11 cellular contexts compared by ENCODE assay signal in genomic region chr6:33786736-33787135, GRCh38. TPM values are rescaled to one million over a fixed set of nuclear protein-coding genes. Genes with fewer than 3 reads are reported as not detected.
DNase-seq lines count a peak whose midpoint lies in the region; ATAC-seq and TF ChIP-seq lines count a peak whose summit lies in the region.
"Had no signal": no experiment of that assay in that cellular context is flagged by ENCODE, and none has a peak within 500 bp of the region (broad histone marks: within the 10 kb centered on the region; RNA-seq: fewer than 3 reads in every experiment).

No MANE protein-coding gene starts in this region.

- H3K36me3 ChIP-seq in left ventricle myocardium inferior (peaks cover 34% of the 10 kb centered on the region), ascending aorta (peaks cover 32 to 36% of the 10 kb centered on the region in 2 donors), upper lobe of right lung (peaks cover 36% of the 10 kb centered on the region), Peyer's patch (peaks cover 0 to 33% (median 0%) of the 10 kb centered on the region in 3 donors)

- ATAC-seq in Right ventricle myocardium inferior (no peak), upper lobe of right lung (no peak)
- ATAC-seq: HCT116 had no signal

- peaks cover 15% of the 10 kb centered on the region for H3K36me3 Mint-ChIP-seq in mesothelial cell of epicardium

- H3K27ac ChIP-seq in left ventricle myocardium inferior (replicated peaks) (peak overlapping the region; percentile 98), ascending aorta (peak overlapping the region; percentile 97 to 98), upper lobe of right lung (peak overlapping the region; percentile 97), Peyer's patch (peak overlapping the region in 2 of 4 donors; percentile 96 to 99)

- no peak for TF ChIP-seq POLR2A in Peyer's patch (IDR thresholded peaks at IDR 0.05)

- intact Hi-C loops in left ventricle myocardium inferior (cut with micrococcal nuclease): no loop called here
- intact Hi-C loops in Right ventricle myocardium inferior (cut with DNase I): no loop called here
- intact Hi-C loops in ascending aorta (cut with DNase I): no loop called here
- intact Hi-C loops in upper lobe of right lung (cut with DNase I): no loop called here

- DNase-seq in left ventricle myocardium inferior: no peak
- no peak for DNase-seq in Right ventricle myocardium inferior (ENCODE audit: missing footprints)
- DNase-seq in ascending aorta (ENCODE audit: low spot score in 2 of 2): no peak
- DNase-seq in mesothelial cell of epicardium (ENCODE audit: low spot score in 2 of 2, unreplicated experiment in 2 of 2): no peak
- DNase-seq in upper lobe of right lung: no peak
- no peak for DNase-seq in AG20443 (ENCODE audit: low spot score)
- DNase-seq in NCI-H510A treated with DMSO at 0.1 percent for 48 hours (lab: John Stamatoyannopoulos, UW): no peak
- no peak for DNase-seq in Peyer's patch
- DNase-seq: NCI-H526 treated with DMSO at 0.1 percent for 48 hours had no signal

- TF ChIP-seq CTCF in left ventricle myocardium inferior (IDR thresholded peaks at IDR 0.05; ENCODE audit: borderline replicate concordance) (no peak), ascending aorta (IDR thresholded peaks at IDR 0.05) (no peak), mesothelial cell of epicardium (IDR thresholded peaks at IDR 0.05; ENCODE audit: unreplicated experiment) (no peak), upper lobe of right lung (IDR thresholded peaks at IDR 0.05) (no peak), Peyer's patch (IDR thresholded peaks at IDR 0.05) (no peak)

- H3K27me3 ChIP-seq in left ventricle myocardium inferior (ENCODE audit: low read depth) (no peaks in the 10 kb centered on the region), ascending aorta (no peaks in the 10 kb centered on the region), upper lobe of right lung (no peaks in the 10 kb centered on the region), Peyer's patch (no peaks in the 10 kb centered on the region)

- no peaks in the 10 kb centered on the region for H3K9me3 Mint-ChIP-seq in mesothelial cell of epicardium

- peak overlapping the region; percentile 95 for H3K4me3 Mint-ChIP-seq in mesothelial cell of epicardium

- H3K4me1 Mint-ChIP-seq in mesothelial cell of epicardium: peaks cover 45% of the 10 kb centered on the region

- H3K4me3 ChIP-seq in left ventricle myocardium inferior: peak overlapping the region; percentile 94
- H3K4me3 ChIP-seq in ascending aorta: peak overlapping the region; percentile 95
- no peak overlapping the region for H3K4me3 ChIP-seq in upper lobe of right lung
- H3K4me3 ChIP-seq in Peyer's patch: peak overlapping the region in 1 of 4 donors; percentile 85

- no peaks in the 10 kb centered on the region for H3K27me3 Mint-ChIP-seq in mesothelial cell of epicardium (ENCODE audit: low read depth)

- H3K9me3 ChIP-seq in left ventricle myocardium inferior (replicated peaks): no peaks in the 10 kb centered on the region
- H3K9me3 ChIP-seq in ascending aorta: no peaks in the 10 kb centered on the region
- no peaks in the 10 kb centered on the region for H3K9me3 ChIP-seq in upper lobe of right lung
- H3K9me3 ChIP-seq in Peyer's patch: no peaks in the 10 kb centered on the region

- peak overlapping the region; percentile 99 for H3K27ac Mint-ChIP-seq in mesothelial cell of epicardium

- H3K4me1 ChIP-seq in left ventricle myocardium inferior: peaks cover 70% of the 10 kb centered on the region
- H3K4me1 ChIP-seq in ascending aorta: peaks cover 13 to 31% of the 10 kb centered on the region in 2 donors
- peaks cover 24% of the 10 kb centered on the region for H3K4me1 ChIP-seq in upper lobe of right lung
- H3K4me1 ChIP-seq in Peyer's patch: peaks cover 0 to 35% (median 13%) of the 10 kb centered on the region in 4 donors

RNA-seq across cellular contexts. Expression of gene LEMD2, which starts 2.2 kb away (rescaled TPM):
- total RNA-seq in left ventricle myocardium inferior (22.2 TPM), Right ventricle myocardium inferior (23.2 TPM), ascending aorta (104 TPM), mesothelial cell of epicardium (80.6 to 85.3 TPM (median 82.2 TPM) in 3 replicates), upper lobe of right lung (61.5 TPM), Peyer's patch (10 to 100 TPM; 53.8 to 85.3 (median 75.8) TPM)

RNA-seq across cellular contexts. Expression of gene MLN, which starts 17.1 kb away (rescaled TPM):
- total RNA-seq in left ventricle myocardium inferior (not detected), Right ventricle myocardium inferior (not detected), ascending aorta (not detected), mesothelial cell of epicardium (not detected in 3 replicates), upper lobe of right lung (not detected), Peyer's patch (not detected)
- total RNA-seq: dermis microvascular lymphatic vessel endothelial cell had no signal

RNA-seq across cellular contexts. Expression of gene IP6K3, which starts 40.0 kb away (rescaled TPM):
- total RNA-seq in left ventricle myocardium inferior (42.0 TPM), Right ventricle myocardium inferior (47.6 TPM), ascending aorta (not detected), mesothelial cell of epicardium (0.11 to 0.16 TPM in 2 of 3 replicates, not detected in the other), upper lobe of right lung (4.6 TPM), Peyer's patch (1 to 10 TPM in 3 of 4 donors, under 1 TPM in 1; 0.88 to 5.8 (median 1.6) TPM)
- total RNA-seq: dermis microvascular lymphatic vessel endothelial cell had no signal
